8 cellular contexts compared by ENCODE assay signal in genomic region chr19:2474232-2475017, GRCh38. TPM values are rescaled to one million over a fixed set of nuclear protein-coding genes. Genes with fewer than 3 reads are reported as not detected.
A peak's percentile ranks its signal among the peaks of the same experiment; 100 is the strongest.
DNase-seq lines count a peak whose midpoint lies in the region; TF ChIP-seq lines count a peak whose summit lies in the region.

No MANE protein-coding gene starts in this region.

- no peak overlapping the region for H2AFZ ChIP-seq in neural progenitor cell (replicated peaks)

- DNase-seq in AG10803 (ENCODE audit: low read depth) (peak; percentile 83), GM19238 (ENCODE audit: insufficient read length, low spot score) (peak; percentile 81), activated gamma-delta T cell (lab: John Stamatoyannopoulos, UW) (peak; percentile 85), foreskin fibroblast (peak; percentile 81 to 95), neural progenitor cell (ENCODE audit: low spot score) (peak; percentile 95), stomach (peak; percentile 88)

- H3K27ac ChIP-seq in neural progenitor cell: no peak overlapping the region
- H3K27ac ChIP-seq in stomach: peak overlapping the region; percentile 91 to 95 (median 93)

- peak overlapping the region; percentile 87 for H3K4me2 ChIP-seq in neural progenitor cell

- peak; percentile 65 for TF ChIP-seq CTCF in AG10803 (conservative IDR thresholded peaks at IDR 0.05; ENCODE audit: low read length)
- peak; percentile 84 for TF ChIP-seq CTCF in foreskin fibroblast (IDR thresholded peaks at IDR 0.05; ENCODE audit: low read depth, low read length)
- TF ChIP-seq CTCF in neural progenitor cell (IDR thresholded peaks at IDR 0.05): peak; percentile 98
- peak in 6 of 7 experiments; percentile 90 to 99 (median 98) for TF ChIP-seq CTCF in stomach (IDR thresholded peaks at IDR 0.05)

- no peak overlapping the region for H3K9ac ChIP-seq in neural progenitor cell

- H3K4me1 ChIP-seq in neural progenitor cell (peaks cover 26% of the 10 kb centered on the region), stomach (peaks cover 15 to 42% (median 39%) of the 10 kb centered on the region in 4 donors)

- H4K20me1 ChIP-seq in neural progenitor cell (ENCODE audit: low read depth): peaks cover 35% of the 10 kb centered on the region

- peaks cover 28% of the 10 kb centered on the region for H3K27me3 Mint-ChIP-seq in neural progenitor cell (ENCODE audit: insufficient read depth, low read depth)

- intact Hi-C loops in stomach (cut with DNase I; ENCODE audit: low total_unique reads): loop anchor here (5.0 to 10.0 kb wide), 3 partner anchors 70 to 138 kb away; no protein-coding TSS in a partner anchor

- TF ChIP-seq POLR2A in Raji (IDR thresholded peaks at IDR 0.05; ENCODE audit: insufficient read depth, low read depth, low read length): peak; percentile 34; the same call in 1 of the 2 replicates
- TF ChIP-seq POLR2A in stomach (IDR thresholded peaks at IDR 0.05): no peak

- 5 to 13% (median 7%) methylated on average over 30 to 60 of the region's 60 CpGs for WGBS in stomach, 5 donors

- peaks cover 21% of the 10 kb centered on the region for H3F3A ChIP-seq in neural progenitor cell (ENCODE audit: low read depth)

- no peak overlapping the region for H3K27ac Mint-ChIP-seq in neural progenitor cell

- no peaks in the 10 kb centered on the region for H3K36me3 Mint-ChIP-seq in neural progenitor cell

- H3K9me3 ChIP-seq in neural progenitor cell (ENCODE audit: low read depth) (no peaks in the 10 kb centered on the region), stomach (no peaks in the 10 kb centered on the region)

- H3K4me1 Mint-ChIP-seq in neural progenitor cell: peaks cover 26% of the 10 kb centered on the region

- TF ChIP-seq RAD21 in Ishikawa (IDR thresholded peaks at IDR 0.05; ENCODE audit: low read depth): peak; percentile 90

- H3K36me3 ChIP-seq in neural progenitor cell: no peaks in the 10 kb centered on the region
- H3K36me3 ChIP-seq in stomach: peaks cover 0 to 15% (median 9%) of the 10 kb centered on the region in 4 donors

- no peaks in the 10 kb centered on the region for H3K9me3 Mint-ChIP-seq in neural progenitor cell

- no peaks in the 10 kb centered on the region for H3K79me2 ChIP-seq in neural progenitor cell (ENCODE audit: low read depth)

- peak overlapping the region; percentile 75 for H3K4me3 Mint-ChIP-seq in neural progenitor cell

- H3K27me3 ChIP-seq in neural progenitor cell (peaks cover 49% of the 10 kb centered on the region), stomach (no peaks in the 10 kb centered on the region)

- TF ChIP-seq EP300 in Ishikawa (IDR thresholded peaks at IDR 0.05; ENCODE audit: borderline replicate concordance) (no peak), stomach (IDR thresholded peaks at IDR 0.05) (no peak)

- H3K4me3 ChIP-seq in AG10803 (ENCODE audit: low read length): peak overlapping the region; percentile 76
- peak overlapping the region; percentile 83 to 98 for H3K4me3 ChIP-seq in foreskin fibroblast (ENCODE audit: low read depth in 1 of 2, low read length in 2 of 2)
- H3K4me3 ChIP-seq in neural progenitor cell: peak overlapping the region; percentile 55
- peak overlapping the region; percentile 75 to 99 (median 92) for H3K4me3 ChIP-seq in stomach

TF ChIP-seq in Ishikawa, 13 proteins besides CTCF, POLR2A, EP300 and RAD21:
- TF ChIP-seq ZBTB7A (IDR thresholded peaks at IDR 0.05; ENCODE audit: low read depth): peak; percentile 94
- TF ChIP-seq USF1 (IDR thresholded peaks at IDR 0.05): no peak
- no peak for TF ChIP-seq TAF1 (IDR thresholded peaks at IDR 0.05; ENCODE audit: low read depth)
- peak; percentile 20; the same call in 1 of the 2 replicates for TF ChIP-seq EGR1 (IDR thresholded peaks at IDR 0.05)
- peak; percentile 21; the same call in 1 of the 2 replicates for TF ChIP-seq TEAD4 (IDR thresholded peaks at IDR 0.05)

RNA-seq across cellular contexts. Expression of gene GADD45B, which starts 1.5 kb away (rescaled TPM):
- total RNA-seq in neural progenitor cell (ENCODE audit: low replicate concordance): 3.9 and 6.2 TPM in 2 replicates
- 100 to 1,000 TPM in 1 of 5 donors, 10 to 100 TPM in 4; 61.6 to 588 (median 91.0) TPM for total RNA-seq in stomach
- 10 to 100 TPM; 52.9 to 92.1 (median 53.8) TPM for polyA plus RNA-seq in stomach

RNA-seq across cellular contexts. Expression of gene LMNB2, which starts 17.7 kb away (rescaled TPM):
- total RNA-seq in neural progenitor cell (ENCODE audit: low replicate concordance) (78.0 and 246 TPM in 2 replicates), stomach (10 to 100 TPM; 19.8 to 76.8 (median 29.0) TPM)
- polyA plus RNA-seq in stomach: 10 to 100 TPM; 12.2 to 19.7 (median 13.6) TPM

RNA-seq across cellular contexts. Expression of gene TIMM13, which starts 47.0 kb away (rescaled TPM):
- 22.3 and 37.9 TPM in 2 replicates for total RNA-seq in neural progenitor cell (ENCODE audit: low replicate concordance)
- 10 to 100 TPM in 4 of 5 donors, not detected in 1; 19.2 to 54.5 (median 27.6) TPM for total RNA-seq in stomach
- polyA plus RNA-seq in stomach: 100 to 1,000 TPM in 1 of 3 donors, 10 to 100 TPM in 2; 62.6 to 133 (median 97.8) TPM
